Comparison of ENCODE assay signal across 1 cellular context in genomic region chr1:21598417-21598816, GRCh38.
TF ChIP-seq lines count a peak whose summit lies in the region.

No MANE protein-coding gene starts in this region.

TF ChIP-seq in IMR-90, 13 proteins besides CTCF, POLR2A, EP300 and RAD21 (continued from another document):
- TF ChIP-seq RCOR1 (IDR thresholded peaks at IDR 0.05; ENCODE audit: insufficient replicate concordance, low read length), result no peak
- TF ChIP-seq CHD1 (IDR thresholded peaks at IDR 0.05; ENCODE audit: low read depth, low read length), result no peak
- TF ChIP-seq, protein P1, sequence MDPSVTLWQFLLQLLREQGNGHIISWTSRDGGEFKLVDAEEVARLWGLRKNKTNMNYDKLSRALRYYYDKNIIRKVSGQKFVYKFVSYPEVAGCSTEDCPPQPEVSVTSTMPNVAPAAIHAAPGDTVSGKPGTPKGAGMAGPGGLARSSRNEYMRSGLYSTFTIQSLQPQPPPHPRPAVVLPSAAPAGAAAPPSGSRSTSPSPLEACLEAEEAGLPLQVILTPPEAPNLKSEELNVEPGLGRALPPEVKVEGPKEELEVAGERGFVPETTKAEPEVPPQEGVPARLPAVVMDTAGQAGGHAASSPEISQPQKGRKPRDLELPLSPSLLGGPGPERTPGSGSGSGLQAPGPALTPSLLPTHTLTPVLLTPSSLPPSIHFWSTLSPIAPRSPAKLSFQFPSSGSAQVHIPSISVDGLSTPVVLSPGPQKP (IDR thresholded peaks at IDR 0.05; ENCODE audit: borderline replicate concordance, low read depth, low read length), result no peak
TF ChIP-seq in IMR-90: peak in this region for 0.
